ENCODE assay signal across 11 cellular contexts in the genomic region with DNA sequence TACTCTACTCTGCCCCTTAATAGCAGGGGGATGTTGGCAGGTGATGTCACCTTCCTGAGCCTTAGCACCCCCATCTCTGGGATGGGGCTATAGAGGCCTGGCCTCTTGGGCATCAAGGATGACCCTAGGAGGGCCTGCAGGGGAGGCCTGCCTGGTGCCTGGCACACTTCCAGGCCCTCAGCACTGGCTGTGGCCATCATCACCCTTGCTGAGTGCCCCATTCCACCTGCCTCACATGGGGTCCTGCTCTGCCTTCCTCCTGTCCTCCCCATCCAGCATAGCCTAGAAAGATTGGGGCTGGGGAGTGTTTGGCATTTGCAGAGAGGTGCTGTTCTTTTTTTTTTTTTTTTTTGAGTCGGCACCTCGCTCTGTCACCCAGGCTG. TPM values are rescaled to one million over a fixed set of nuclear protein-coding genes. Genes with fewer than 3 reads are reported as not detected.
A peak's percentile ranks its signal among the peaks of the same experiment; 100 is the strongest.
DNase-seq lines count a peak whose midpoint lies in the region; ATAC-seq and TF ChIP-seq lines count a peak whose summit lies in the region.
"Had no signal": no experiment of that assay in that cellular context is flagged by ENCODE, and none has a peak within 500 bp of the region (broad histone marks: within the 10 kb centered on the region; RNA-seq: fewer than 3 reads in every experiment).

No MANE protein-coding gene starts in this region.

- H3K27ac ChIP-seq in CD4-positive, CD25-positive, alpha-beta regulatory T cell (ENCODE audit: insufficient read depth, low read length, poor library complexity, severe bottlenecking), result peak overlapping the region; percentile 91
- H3K27ac ChIP-seq in PC-9 (peak overlapping the region; percentile 88), dorsolateral prefrontal cortex (peak overlapping the region in 37 of 59 donors; percentile 2 to 86 (median 57))

- no peaks in the 10 kb centered on the region for H3K27me3 Mint-ChIP-seq in CD4-positive, CD25-positive, alpha-beta regulatory T cell

- no peaks in the 10 kb centered on the region for H3K9me3 ChIP-seq in CD4-positive, CD25-positive, alpha-beta regulatory T cell (ENCODE audit: control insufficient read depth in 2 of 2, low read length in 2 of 2)
- no peaks in the 10 kb centered on the region for H3K9me3 ChIP-seq in PC-9 (ENCODE audit: insufficient read depth, low read depth)
- no peaks in the 10 kb centered on the region for H3K9me3 ChIP-seq in skeletal muscle satellite cell (replicated peaks; ENCODE audit: low read length)

- H2AFZ ChIP-seq in PC-9, result no peak overlapping the region

- TF ChIP-seq CTCF in PC-9 (conservative IDR thresholded peaks at IDR 0.05) (no peak), dorsolateral prefrontal cortex (IDR thresholded peaks at IDR 0.05 in 54 of 56, conservative IDR thresholded peaks at IDR 0.05 in 2 of 56; ENCODE audit: low read depth in 1 of 56, partially characterized antibody in 56 of 56) (no peak)

- H3K79me2 ChIP-seq in PC-9 (ENCODE audit: low read depth), result peaks cover 10% of the 10 kb centered on the region; the same call in 1 of the 2 replicates

- peaks cover 61% of the 10 kb centered on the region for H3F3A ChIP-seq in PC-9 (ENCODE audit: insufficient read depth, low read depth)

- H3K27me3 ChIP-seq in CD4-positive, CD25-positive, alpha-beta regulatory T cell (ENCODE audit: control insufficient read depth, insufficient read depth, low read length), result no peaks in the 10 kb centered on the region
- no peaks in the 10 kb centered on the region for H3K27me3 ChIP-seq in PC-9 (ENCODE audit: insufficient read depth, low read depth)
- no peaks in the 10 kb centered on the region for H3K27me3 ChIP-seq in dorsolateral prefrontal cortex
- no peaks in the 10 kb centered on the region for H3K27me3 ChIP-seq in skeletal muscle satellite cell (ENCODE audit: control insufficient read depth, insufficient read depth, low read length)

- intact Hi-C loops in PC-9 (cut with micrococcal nuclease; ENCODE audit: unreplicated experiment), result no loop called here
- intact Hi-C loops in dorsolateral prefrontal cortex (cut with DNase I), result no loop called here

- H3K9me2 ChIP-seq in PC-9 (ENCODE audit: insufficient read depth), result no peaks in the 10 kb centered on the region

- no peaks in the 10 kb centered on the region for H4K20me1 ChIP-seq in PC-9 (ENCODE audit: insufficient read depth)

- H3K4me2 ChIP-seq in PC-9 (peak overlapping the region; percentile 62), skeletal muscle satellite cell (ENCODE audit: low read length) (no peak overlapping the region)

- peaks cover 17% of the 10 kb centered on the region for H3K36me3 Mint-ChIP-seq in CD4-positive, CD25-positive, alpha-beta regulatory T cell

- CTCF ChIA-PET in PC-9 (lab: Charles Lee), result interaction anchor here (1.0 kb wide), 1 partner anchor 9 kb away, joined by 5 read pairs; no protein-coding TSS in a partner anchor

- POLR2A ChIA-PET in PC-9 (lab: Charles Lee; ENCODE audit: unreplicated experiment), result interaction anchor here (0.5 to 1.3 kb wide), 5 partner anchors 9 to 1328 kb away, joined by 3 to 19 read pairs (median 6); no protein-coding TSS in a partner anchor

- peaks cover 13% of the 10 kb centered on the region for H3K36me3 ChIP-seq in CD4-positive, CD25-positive, alpha-beta regulatory T cell (ENCODE audit: control insufficient read depth, insufficient read depth, low read length)
- H3K36me3 ChIP-seq in PC-9 (ENCODE audit: low read depth) (0 out of 2 replicates have a peak, but pooled peaks cover 6% of the 10 kb centered on the region), skeletal muscle satellite cell (ENCODE audit: insufficient read depth, low read length) (peaks cover 50% of the 10 kb centered on the region)

- ATAC-seq in CD4-positive, CD25-positive, alpha-beta regulatory T cell (ENCODE audit: low read depth in 2 of 2), result no peak
- no peak for ATAC-seq in GM19395 (IDR thresholded peaks at IDR 0.05; ENCODE audit: unreplicated experiment)

- H3K27ac Mint-ChIP-seq in CD4-positive, CD25-positive, alpha-beta regulatory T cell, result peak overlapping the region; percentile 95 to 99 (median 98)

- H3K9ac ChIP-seq in skeletal muscle satellite cell (ENCODE audit: low read depth, low read length), result peak overlapping the region; percentile 4

- peak overlapping the region; percentile 83 to 99 (median 90) for H3K4me3 Mint-ChIP-seq in CD4-positive, CD25-positive, alpha-beta regulatory T cell

- BruUV-seq in PC-9 (replicated peaks; lab: Mats Ljungman, UMichigan), result no TSS peak

- H3K4me3 ChIP-seq in CD4-positive, CD25-positive, alpha-beta regulatory T cell (ENCODE audit: low read depth, low read length), result peak overlapping the region; percentile 19
- H3K4me3 ChIP-seq in PC-9, result no peak overlapping the region
- H3K4me3 ChIP-seq in dorsolateral prefrontal cortex, result no peak overlapping the region
- H3K4me3 ChIP-seq in skeletal muscle satellite cell (ENCODE audit: low read length), result no peak overlapping the region

- no peaks in the 10 kb centered on the region for H3K9me3 Mint-ChIP-seq in CD4-positive, CD25-positive, alpha-beta regulatory T cell

- peaks cover 15 to 91% (median 41%) of the 10 kb centered on the region in 4 donors for H3K4me1 Mint-ChIP-seq in CD4-positive, CD25-positive, alpha-beta regulatory T cell

- peaks cover 77% of the 10 kb centered on the region for H3K4me1 ChIP-seq in CD4-positive, CD25-positive, alpha-beta regulatory T cell (ENCODE audit: control insufficient read depth, insufficient read depth, low read length, poor library complexity, severe bottlenecking)
- H3K4me1 ChIP-seq in PC-9 (replicated peaks; ENCODE audit: insufficient read depth) (peaks cover 66% of the 10 kb centered on the region), skeletal muscle satellite cell (ENCODE audit: control insufficient read depth, insufficient read depth, low read length) (peaks cover 48% of the 10 kb centered on the region)

- DNase-seq in CD4-positive, CD25-positive, alpha-beta regulatory T cell, result no peak
- no peak for DNase-seq in PC-9
- no peak for DNase-seq in dorsolateral prefrontal cortex
- no peak for DNase-seq in NCI-H748 treated with DMSO at 0.1 percent for 48 hours (lab: John Stamatoyannopoulos, UW)
- no peak for DNase-seq in activated CD4-positive, CD25-positive, alpha-beta regulatory T cell treated with anti-CD3 and anti-CD28 coated beads, Interleukin-2, amount 50 U/mL, for 72 hours
- no peak for DNase-seq in NCI-H187 treated with DMSO at 0.1 percent for 48 hours (lab: John Stamatoyannopoulos, UW)
- DNase-seq: amniotic stem cell, NCI-H774 had no signal

RNA-seq across cellular contexts. Expression of gene PHYHD1, which starts 17.7 kb away (rescaled TPM):
- 0.52 TPM for total RNA-seq in CD4-positive, CD25-positive, alpha-beta regulatory T cell
- polyA plus RNA-seq in CD4-positive, CD25-positive, alpha-beta regulatory T cell, result under 1 TPM in 2 of 4 donors, not detected in 2; 0.40 to 0.60 TPM
- 4.2 and 6.3 TPM in 2 replicates for total RNA-seq in PC-9 (2021)
- 100 to 1,000 TPM in 1 of 120 experiments, 10 to 100 TPM in 118, 1 to 10 TPM in 1; 8.8 to 113 (median 34.2) TPM for total RNA-seq in dorsolateral prefrontal cortex
- 4.8 and 7.9 TPM in 2 replicates for total RNA-seq in skeletal muscle satellite cell (2012; rRNA removed)
- total RNA-seq: Calu3 had no signal

RNA-seq across cellular contexts. Expression of gene LRRC8A, which starts 21.1 kb away (rescaled TPM):
- total RNA-seq in CD4-positive, CD25-positive, alpha-beta regulatory T cell, result 39.7 TPM
- polyA plus RNA-seq in CD4-positive, CD25-positive, alpha-beta regulatory T cell, result 10 to 100 TPM; 29.3 to 35.0 (median 31.3) TPM
- total RNA-seq in PC-9 (2021) (90.3 and 95.7 TPM in 2 replicates), dorsolateral prefrontal cortex (100 to 1,000 TPM in 48 of 120 experiments, 10 to 100 TPM in 72; 63.8 to 213 (median 95.1) TPM)
- total RNA-seq in skeletal muscle satellite cell (2012; rRNA removed), result 30.2 and 36.7 TPM in 2 replicates

RNA-seq across cellular contexts. Expression of gene KYAT1, which starts 21.3 kb away (rescaled TPM):
- 8.2 TPM for total RNA-seq in CD4-positive, CD25-positive, alpha-beta regulatory T cell
- polyA plus RNA-seq in CD4-positive, CD25-positive, alpha-beta regulatory T cell, result 10 to 100 TPM; 11.3 to 15.7 (median 11.6) TPM
- total RNA-seq in PC-9 (2021), result 26.1 and 27.6 TPM in 2 replicates
- total RNA-seq in dorsolateral prefrontal cortex, result 10 to 100 TPM; 22.3 to 55.0 (median 36.5) TPM
- 6.1 and 8.3 TPM in 2 replicates for total RNA-seq in skeletal muscle satellite cell (2012; rRNA removed)

RNA-seq across cellular contexts. Expression of gene DOLK, which starts 44.3 kb away (rescaled TPM):
- 6.1 TPM for total RNA-seq in CD4-positive, CD25-positive, alpha-beta regulatory T cell
- polyA plus RNA-seq in CD4-positive, CD25-positive, alpha-beta regulatory T cell, result 10 to 100 TPM in 2 of 4 donors, 1 to 10 TPM in 2; 7.6 to 12.3 (median 9.7) TPM
- total RNA-seq in PC-9 (2021) (18.0 and 19.0 TPM in 2 replicates), dorsolateral prefrontal cortex (10 to 100 TPM in 23 of 120 experiments, 1 to 10 TPM in 97; 3.6 to 13.2 (median 8.4) TPM)
- total RNA-seq in skeletal muscle satellite cell (2012; rRNA removed), result 19.0 and 22.3 TPM in 2 replicates

RNA-seq across cellular contexts. Expression of gene NUP188, which starts 44.4 kb away (rescaled TPM):
- 74.3 TPM for total RNA-seq in CD4-positive, CD25-positive, alpha-beta regulatory T cell
- polyA plus RNA-seq in CD4-positive, CD25-positive, alpha-beta regulatory T cell, result 10 to 100 TPM; 20.8 to 23.4 (median 21.8) TPM
- 59.7 and 90.0 TPM in 2 replicates for total RNA-seq in PC-9 (2021)
- 10 to 100 TPM; 23.7 to 70.4 (median 41.1) TPM for total RNA-seq in dorsolateral prefrontal cortex
- 42.6 and 47.2 TPM in 2 replicates for total RNA-seq in skeletal muscle satellite cell (2012; rRNA removed)
